1 cellular context compared by ENCODE assay signal in genomic region chr4:26936284-26937065, GRCh38.
TF ChIP-seq lines count a peak whose summit lies in the region.

No MANE protein-coding gene starts in this region.

TF ChIP-seq in K562, 482 proteins besides CTCF, POLR2A, EP300 and RAD21 (continued from another document and continues in another):
- TF ChIP-seq ZNF407 (IDR thresholded peaks at IDR 0.05; ENCODE audit: low read depth) = no peak
- TF ChIP-seq MEIS2 (IDR thresholded peaks at IDR 0.05; ENCODE audit: partially characterized antibody) = peak; percentile 56
- no peak for TF ChIP-seq PHTF2 (CRISPR knock-in tag; IDR thresholded peaks at IDR 0.05)
- no peak for TF ChIP-seq ZC3H11A (IDR thresholded peaks at IDR 0.05; ENCODE audit: low read depth, low read length)
- no peak for TF ChIP-seq FOXM1 (IDR thresholded peaks at IDR 0.05; ENCODE audit: low read depth)
- no peak for TF ChIP-seq FOXM1 (CRISPR knock-in tag; IDR thresholded peaks at IDR 0.05; ENCODE audit: low read depth)
- TF ChIP-seq ZFPM2 (CRISPR knock-in tag; IDR thresholded peaks at IDR 0.05) = no peak
- TF ChIP-seq FOXJ3 (CRISPR knock-in tag; IDR thresholded peaks at IDR 0.05) = no peak
- no peak for TF ChIP-seq XRCC3 (IDR thresholded peaks at IDR 0.05)
- TF ChIP-seq VEZF1 (CRISPR knock-in tag; IDR thresholded peaks at IDR 0.05) = peak; percentile 18; the same call in 1 of the 2 replicates
- TF ChIP-seq ZBTB5 (IDR thresholded peaks at IDR 0.05) = no peak
- TF ChIP-seq AFF4 (CRISPR knock-in tag; IDR thresholded peaks at IDR 0.05) = no peak
- no peak for TF ChIP-seq ELK1 (CRISPR knock-in tag; IDR thresholded peaks at IDR 0.05)
- no peak for TF ChIP-seq ZNF121 (CRISPR knock-in tag; conservative IDR thresholded peaks at IDR 0.05)
- no peak for TF ChIP-seq ZHX1 (conservative IDR thresholded peaks at IDR 0.05; ENCODE audit: low read length)
- peak in 1 of 2 experiments; percentile 45; a peak in 1 of 4 replicates for TF ChIP-seq TEAD1 (CRISPR knock-in tag; IDR thresholded peaks at IDR 0.05)
- TF ChIP-seq NFE2 (IDR thresholded peaks at IDR 0.05; ENCODE audit: low read depth) = peak; percentile 26; the same call in 1 of the 2 replicates
- no peak for TF ChIP-seq CBFB (CRISPR knock-in tag; IDR thresholded peaks at IDR 0.05)
- TF ChIP-seq CBFA2T3 (IDR thresholded peaks at IDR 0.05) = peak; percentile 18; the same call in 1 of the 2 replicates
- TF ChIP-seq RFX5 (IDR thresholded peaks at IDR 0.05; ENCODE audit: low read depth, low read length) = no peak
- TF ChIP-seq PCBP1 (IDR thresholded peaks at IDR 0.05; ENCODE audit: low read depth, low read length, poor library complexity, severe bottlenecking) = no peak
- no peak for TF ChIP-seq TAF9B (IDR thresholded peaks at IDR 0.05; ENCODE audit: partially characterized antibody)
- no peak for TF ChIP-seq ZNF140 (CRISPR knock-in tag; IDR thresholded peaks at IDR 0.05)
- TF ChIP-seq ARID1B (IDR thresholded peaks at IDR 0.05) = peak; percentile 64
- TF ChIP-seq ZNF3 (CRISPR knock-in tag; IDR thresholded peaks at IDR 0.05) = no peak
- peak; percentile 48; the same call in 1 of the 2 replicates for TF ChIP-seq L3MBTL2 (IDR thresholded peaks at IDR 0.05)
- TF ChIP-seq ADNP (tag; IDR thresholded peaks at IDR 0.05) = 0 out of 2 replicates have a peak, but pooled peaks have one; percentile 4
- no peak for TF ChIP-seq ZNF764 (CRISPR knock-in tag; IDR thresholded peaks at IDR 0.05; ENCODE audit: low read depth)
- TF ChIP-seq ZNF398 (CRISPR knock-in tag; IDR thresholded peaks at IDR 0.05) = no peak
- TF ChIP-seq SIN3A (IDR thresholded peaks at IDR 0.05; ENCODE audit: borderline replicate concordance in 2 of 2, control insufficient read depth in 1 of 2, low read depth in 2 of 2, low read length in 2 of 2) = peak in 1 of 2 experiments; percentile 21; a peak in 1 of 4 replicates
- peak; percentile 25; the same call in 1 of the 2 replicates for TF ChIP-seq HES1 (IDR thresholded peaks at IDR 0.05; ENCODE audit: low read depth)
- TF ChIP-seq HDAC1 (IDR thresholded peaks at IDR 0.05) = peak in 1 of 2 experiments; percentile 46; a peak in 1 of 4 replicates
- TF ChIP-seq XRCC5 (IDR thresholded peaks at IDR 0.05; ENCODE audit: low read depth, low read length) = no peak
- TF ChIP-seq DACH1 (IDR thresholded peaks at IDR 0.05; ENCODE audit: partially characterized antibody) = no peak
- TF ChIP-seq SLC30A9 (CRISPR knock-in tag; IDR thresholded peaks at IDR 0.05) = no peak
- no peak for TF ChIP-seq NR2C2 (CRISPR knock-in tag; IDR thresholded peaks at IDR 0.05)
- TF ChIP-seq NR2C2 (tag; IDR thresholded peaks at IDR 0.05) = peak; percentile 44; the same call in 1 of the 2 replicates
- TF ChIP-seq RCOR1 (IDR thresholded peaks at IDR 0.05; ENCODE audit: borderline replicate concordance in 1 of 2, low read depth in 2 of 2, low read length in 2 of 2) = peak in 1 of 2 experiments; percentile 79; a peak in 2 of 4 replicates
